22 cellular contexts compared by ENCODE assay signal in the genomic region with DNA sequence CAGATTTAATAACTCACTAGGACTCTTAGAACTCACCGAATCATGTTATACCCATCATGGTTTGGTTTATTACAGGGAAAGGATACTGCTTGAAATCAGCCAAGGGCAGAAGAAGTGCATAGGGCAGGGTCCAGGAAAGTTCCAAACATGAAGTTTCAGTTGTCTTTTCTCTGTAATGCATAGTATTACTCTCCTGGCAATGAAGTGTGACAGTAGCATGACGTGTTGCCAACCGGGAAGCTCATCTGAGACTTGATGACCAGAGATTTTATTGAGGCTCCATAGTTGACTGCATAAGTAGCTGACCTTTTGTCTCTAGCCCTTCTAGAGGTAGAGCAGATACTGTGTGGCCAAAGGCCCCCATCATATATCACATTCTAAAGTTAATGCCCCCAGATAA.
A peak's percentile ranks its signal among the peaks of the same experiment; 100 is the strongest.
DNase-seq lines count a peak whose midpoint lies in the region; ATAC-seq and TF ChIP-seq lines count a peak whose summit lies in the region.
"Had no signal": no experiment of that assay in that cellular context is flagged by ENCODE, and none has a peak within 500 bp of the region (broad histone marks: within the 10 kb centered on the region; RNA-seq: fewer than 3 reads in every experiment).

No MANE protein-coding gene starts in this region.

- H3K27me3 Mint-ChIP-seq in WTC11 (ENCODE audit: low read depth), result no peaks in the 10 kb centered on the region
- H3K27me3 Mint-ChIP-seq: stimulated activated naive CD8-positive, alpha-beta T cell treated with anti-CD3 and anti-CD28 coated beads, Interleukin-15, Interleukin-2, amounts not matched to agents 100 ng/mL and 50 ng/mL, for 24 hours; T-helper 17 cell had no signal

- no peak for TF ChIP-seq CTCF in WTC11 (IDR thresholded peaks at IDR 0.05)

- DNase-seq in WTC11 (ENCODE audit: low spot score) (no peak), SW480 (ENCODE audit: low spot score) (no peak), NCI-H345 (lab: John Stamatoyannopoulos, UW) (no peak), GOT3 (lab: John Stamatoyannopoulos, UW) (no peak), NCI-H524 (lab: John Stamatoyannopoulos, UW) (no peak)
- DNase-seq: activated CD4-positive, alpha-beta T cell treated with anti-CD3 and anti-CD28 coated beads, Interleukin-2, amount 50 U/mL, for 4 hours; activated naive CD4-positive, alpha-beta T cell treated with Interleukin-2 at 50 U/mL for 16 hours; CD8-positive, alpha-beta T cell; DMS79; effector memory CD4-positive, alpha-beta T cell; NCI-H1092 treated with DMSO at 0.1 percent for 48 hours; NCI-H2107; NCI-H748 treated with DMSO at 0.1 percent for 48 hours; OCI-M1; right lobe of liver; SIG-M5; T-helper 17 cell; upper lobe of right lung had no signal

- 0 out of 2 replicates have a peak overlapping the region, but pooled peaks have one; percentile 8 for H3K27ac Mint-ChIP-seq in WTC11
- H3K27ac Mint-ChIP-seq: CD8-positive, alpha-beta T cell; stimulated activated naive CD8-positive, alpha-beta T cell treated with anti-CD3 and anti-CD28 coated beads, Interleukin-15, Interleukin-2, amounts not matched to agents 100 ng/mL and 50 ng/mL, for 24 hours; T-helper 17 cell had no signal

- POLR2A ChIA-PET in WTC11 (lab: Charles Lee), result no interaction called here

- no peaks in the 10 kb centered on the region for H3K4me1 Mint-ChIP-seq in WTC11

- no peaks in the 10 kb centered on the region for H3K9me3 Mint-ChIP-seq in WTC11
- H3K9me3 Mint-ChIP-seq: CD8-positive, alpha-beta T cell; stimulated activated naive CD8-positive, alpha-beta T cell treated with anti-CD3 and anti-CD28 coated beads, Interleukin-15, Interleukin-2, amounts not matched to agents 100 ng/mL and 50 ng/mL, for 24 hours had no signal

- CTCF ChIA-PET in WTC11 (lab: Charles Lee), result no interaction called here

- H3K4me3 Mint-ChIP-seq in WTC11, result no peak overlapping the region
- H3K4me3 Mint-ChIP-seq: CD8-positive, alpha-beta T cell; stimulated activated naive CD8-positive, alpha-beta T cell treated with anti-CD3 and anti-CD28 coated beads, Interleukin-15, Interleukin-2, amounts not matched to agents 100 ng/mL and 50 ng/mL, for 24 hours; T-helper 17 cell had no signal

- ATAC-seq in GM18511 (IDR thresholded peaks at IDR 0.05; ENCODE audit: unreplicated experiment) (peak; percentile 72), GM19463 (IDR thresholded peaks at IDR 0.05; ENCODE audit: unreplicated experiment) (peak; percentile 66), HG02981 (IDR thresholded peaks at IDR 0.05; ENCODE audit: unreplicated experiment) (peak; percentile 47), WTC11 (no peak)
- ATAC-seq: CD8-positive, alpha-beta T cell; right lobe of liver; T-helper 17 cell; upper lobe of right lung had no signal

- peaks cover 5% of the 10 kb centered on the region; the same call in 1 of the 2 replicates for H3K36me3 Mint-ChIP-seq in WTC11

TF ChIP-seq in WTC11, 78 proteins besides CTCF, POLR2A, EP300 and RAD21:
- TF ChIP-seq USF2 (CRISPR knock-in tag; IDR thresholded peaks at IDR 0.05) (no peak), E2F1 (CRISPR knock-in tag; IDR thresholded peaks at IDR 0.05) (no peak), TEAD1 (CRISPR knock-in tag; IDR thresholded peaks at IDR 0.05) (no peak), ATF3 (CRISPR knock-in tag; conservative IDR thresholded peaks at IDR 0.05) (no peak), GABPB1 (CRISPR knock-in tag; IDR thresholded peaks at IDR 0.05) (no peak), ZNF232 (CRISPR knock-in tag; IDR thresholded peaks at IDR 0.05) (no peak), CDX4 (CRISPR knock-in tag; IDR thresholded peaks at IDR 0.05; ENCODE audit: borderline replicate concordance) (no peak), NR1H2 (CRISPR knock-in tag; IDR thresholded peaks at IDR 0.05) (no peak)
- TF ChIP-seq, protein P1, sequence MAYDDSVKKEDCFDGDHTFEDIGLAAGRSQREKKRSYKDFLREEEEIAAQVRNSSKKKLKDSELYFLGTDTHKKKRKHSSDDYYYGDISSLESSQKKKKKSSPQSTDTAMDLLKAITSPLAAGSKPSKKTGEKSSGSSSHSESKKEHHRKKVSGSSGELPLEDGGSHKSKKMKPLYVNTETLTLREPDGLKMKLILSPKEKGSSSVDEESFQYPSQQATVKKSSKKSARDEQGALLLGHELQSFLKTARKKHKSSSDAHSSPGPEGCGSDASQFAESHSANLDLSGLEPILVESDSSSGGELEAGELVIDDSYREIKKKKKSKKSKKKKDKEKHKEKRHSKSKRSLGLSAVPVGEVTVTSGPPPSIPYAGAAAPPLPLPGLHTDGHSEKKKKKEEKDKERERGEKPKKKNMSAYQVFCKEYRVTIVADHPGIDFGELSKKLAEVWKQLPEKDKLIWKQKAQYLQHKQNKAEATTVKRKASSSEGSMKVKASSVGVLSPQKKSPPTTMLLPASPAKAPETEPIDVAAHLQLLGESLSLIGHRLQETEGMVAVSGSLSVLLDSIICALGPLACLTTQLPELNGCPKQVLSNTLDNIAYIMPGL (CRISPR knock-in tag; IDR thresholded peaks at IDR 0.05), result no peak
- TF ChIP-seq, protein P2, sequence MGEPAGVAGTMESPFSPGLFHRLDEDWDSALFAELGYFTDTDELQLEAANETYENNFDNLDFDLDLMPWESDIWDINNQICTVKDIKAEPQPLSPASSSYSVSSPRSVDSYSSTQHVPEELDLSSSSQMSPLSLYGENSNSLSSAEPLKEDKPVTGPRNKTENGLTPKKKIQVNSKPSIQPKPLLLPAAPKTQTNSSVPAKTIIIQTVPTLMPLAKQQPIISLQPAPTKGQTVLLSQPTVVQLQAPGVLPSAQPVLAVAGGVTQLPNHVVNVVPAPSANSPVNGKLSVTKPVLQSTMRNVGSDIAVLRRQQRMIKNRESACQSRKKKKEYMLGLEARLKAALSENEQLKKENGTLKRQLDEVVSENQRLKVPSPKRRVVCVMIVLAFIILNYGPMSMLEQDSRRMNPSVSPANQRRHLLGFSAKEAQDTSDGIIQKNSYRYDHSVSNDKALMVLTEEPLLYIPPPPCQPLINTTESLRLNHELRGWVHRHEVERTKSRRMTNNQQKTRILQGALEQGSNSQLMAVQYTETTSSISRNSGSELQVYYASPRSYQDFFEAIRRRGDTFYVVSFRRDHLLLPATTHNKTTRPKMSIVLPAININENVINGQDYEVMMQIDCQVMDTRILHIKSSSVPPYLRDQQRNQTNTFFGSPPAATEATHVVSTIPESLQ (CRISPR knock-in tag; IDR thresholded peaks at IDR 0.05), result no peak
